Comparison of ENCODE assay signal across 30 cellular contexts in the genomic region with DNA sequence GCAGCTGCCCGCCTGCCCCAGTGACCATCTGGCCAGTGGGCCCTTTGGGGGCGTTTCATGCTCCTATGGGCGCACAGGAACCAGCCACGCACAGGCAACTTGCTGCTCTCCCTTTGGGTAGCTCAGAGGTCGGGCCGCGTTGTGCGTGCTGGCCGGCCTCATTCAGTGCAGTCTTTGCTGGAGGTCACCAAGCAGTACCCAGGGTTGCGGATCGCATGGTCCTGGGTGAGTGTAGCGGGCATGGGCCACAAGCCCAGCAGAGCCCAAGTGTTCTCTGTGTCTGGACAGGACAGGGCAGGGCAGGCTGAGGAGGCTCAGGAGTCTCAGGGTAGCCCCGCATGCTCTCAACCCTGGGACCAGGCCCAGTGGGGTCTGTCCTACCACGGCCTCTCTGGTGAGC. TPM values are rescaled to one million over a fixed set of nuclear protein-coding genes. Genes with fewer than 3 reads are reported as not detected.
DNase-seq lines count a peak whose midpoint lies in the region; ATAC-seq, FAIRE-seq and TF ChIP-seq lines count a peak whose summit lies in the region.
"Had no signal": no experiment of that assay in that cellular context is flagged by ENCODE, and none has a peak within 500 bp of the region (broad histone marks: within the 10 kb centered on the region; RNA-seq: fewer than 3 reads in every experiment).

No MANE protein-coding gene starts in this region.

- no peak for TF ChIP-seq POLR2A in GM12891 (IDR thresholded peaks at IDR 0.05; ENCODE audit: low read depth, low read length)

- FAIRE-seq in GM12891 (lab: Jason Lieb, UNC) = no peak
- FAIRE-seq: bronchial epithelial cell, colon, H1, islet of Langerhans, RCC 7860, TTC549 had no signal

- no peak for ATAC-seq in lower lobe of right lung
- ATAC-seq: activated CD4-positive, CD25-positive, alpha-beta regulatory T cell treated with anti-CD3 and anti-CD28 coated beads, Interleukin-2, amount 50 U/mL, for 24 hours; mucosa of descending colon; natural killer cell had no signal

- no peaks in the 10 kb centered on the region for H3K4me1 Mint-ChIP-seq in T-helper 2 cell treated with Interferon-gamma antibody and Interleukin-4, amounts not matched to agents 5 μg/mL and 100 μg/mL, for 36 hours (ENCODE audit: low read depth)
- H3K4me1 Mint-ChIP-seq: CD4-positive, alpha-beta memory T cell; natural killer cell had no signal

- H4K20me1 ChIP-seq in BLaER1 = no peaks in the 10 kb centered on the region; the same call in 1 of the 2 replicates

- no peak overlapping the region for H3K4me3 Mint-ChIP-seq in T-helper 2 cell treated with Interferon-gamma antibody and Interleukin-4, amounts not matched to agents 5 μg/mL and 100 μg/mL, for 36 hours
- H3K4me3 Mint-ChIP-seq: CD4-positive, alpha-beta memory T cell; natural killer cell had no signal

- DNase-seq in T-helper 2 cell treated with Interferon-gamma antibody and Interleukin-4, amounts not matched to agents 5 μg/mL and 100 μg/mL, for 36 hours (ENCODE audit: low spot score) = no peak
- no peak for DNase-seq in T-helper 2 cell
- peak; percentile 45 for DNase-seq in lower lobe of right lung
- DNase-seq in NCI-H1436 (lab: John Stamatoyannopoulos, UW) = no peak
- DNase-seq in GM12891 (ENCODE audit: insufficient read length, low spot score) = no peak
- no peak for DNase-seq in iPS-NIHi7 (ENCODE audit: extremely low spot score)
- DNase-seq: activated CD4-positive, alpha-beta T cell treated with anti-CD3 and anti-CD28 coated beads, Interleukin-2, amount 50 U/mL, for 4 hours; activated naive CD4-positive, alpha-beta T cell treated with anti-CD3 and anti-CD28 coated beads, Interleukin-2, amount 50 U/mL, for 16 hours; CD4-positive, alpha-beta memory T cell; effector memory CD4-positive, alpha-beta T cell; erythroblast; glutamatergic neuron; KBM-7; mucosa of descending colon; natural killer cell; NCI-H1092 treated with DMSO at 0.1 percent for 48 hours; NCI-H187; NCI-H2171; stimulated activated naive CD4-positive, alpha-beta T cell; testis had no signal

- H3K36me3 ChIP-seq in BLaER1 (peaks cover 92% of the 10 kb centered on the region), lower lobe of right lung (peaks cover 81% of the 10 kb centered on the region)

- H3K27me3 ChIP-seq in BLaER1 (no peaks in the 10 kb centered on the region), lower lobe of right lung (ENCODE audit: low read depth) (no peaks in the 10 kb centered on the region)
- H3K27me3 ChIP-seq: testis had no signal

- H3K4me2 ChIP-seq in BLaER1 = peak overlapping the region; percentile 74

- H3K4me1 ChIP-seq in BLaER1 = peaks cover 38% of the 10 kb centered on the region
- H3K4me1 ChIP-seq in lower lobe of right lung = no peaks in the 10 kb centered on the region

- no peaks in the 10 kb centered on the region for H3K9me3 Mint-ChIP-seq in T-helper 2 cell treated with Interferon-gamma antibody and Interleukin-4, amounts not matched to agents 5 μg/mL and 100 μg/mL, for 36 hours
- H3K9me3 Mint-ChIP-seq: CD4-positive, alpha-beta memory T cell; natural killer cell had no signal

- intact Hi-C loops in lower lobe of right lung (cut with DNase I) = no loop called here

- TF ChIP-seq CTCF in VCaP (conservative IDR thresholded peaks at IDR 0.05) (no peak), lower lobe of right lung (IDR thresholded peaks at IDR 0.05) (no peak)

- peaks cover 37% of the 10 kb centered on the region for H3K36me3 Mint-ChIP-seq in T-helper 2 cell treated with Interferon-gamma antibody and Interleukin-4, amounts not matched to agents 5 μg/mL and 100 μg/mL, for 36 hours (ENCODE audit: low read depth)
- H3K36me3 Mint-ChIP-seq: natural killer cell had no signal

- H3K27ac ChIP-seq in BLaER1 (peak overlapping the region; percentile 26; the same call in 1 of the 2 replicates), VCaP (peak overlapping the region; percentile 2; the same call in 1 of the 2 replicates), lower lobe of right lung (no peak overlapping the region)
- H3K27ac ChIP-seq: testis had no signal

- H3K27ac Mint-ChIP-seq in T-helper 2 cell treated with Interferon-gamma antibody and Interleukin-4, amounts not matched to agents 5 μg/mL and 100 μg/mL, for 36 hours = peak overlapping the region; percentile 41

- H3K9ac ChIP-seq in BLaER1 = no peak overlapping the region

- H3K4me3 ChIP-seq in BLaER1 (no peak overlapping the region), lower lobe of right lung (no peak overlapping the region)
- H3K4me3 ChIP-seq: lung, mucosa of descending colon, testis had no signal

- H3K9me3 ChIP-seq in BLaER1 = no peaks in the 10 kb centered on the region
- H3K9me3 ChIP-seq in lower lobe of right lung = no peaks in the 10 kb centered on the region
- H3K9me3 ChIP-seq: mucosa of descending colon, testis had no signal

- H3K27me3 Mint-ChIP-seq in T-helper 2 cell treated with Interferon-gamma antibody and Interleukin-4, amounts not matched to agents 5 μg/mL and 100 μg/mL, for 36 hours (ENCODE audit: low read depth) = no peaks in the 10 kb centered on the region
- H3K27me3 Mint-ChIP-seq: CD4-positive, alpha-beta memory T cell had no signal

TF ChIP-seq in GM12891, 5 proteins besides CTCF, POLR2A, EP300 and RAD21:
- TF ChIP-seq POLR2AphosphoS5 (IDR thresholded peaks at IDR 0.05; ENCODE audit: low read depth, low read length) = no peak
- no peak for TF ChIP-seq TAF1 (IDR thresholded peaks at IDR 0.05; ENCODE audit: low read depth, low read length)
- TF ChIP-seq PAX5 (IDR thresholded peaks at IDR 0.05; ENCODE audit: insufficient read depth, low read length, severe bottlenecking) = no peak
- no peak for TF ChIP-seq SPI1 (IDR thresholded peaks at IDR 0.05; ENCODE audit: low read depth, low read length)
- no peak for TF ChIP-seq POU2F2 (IDR thresholded peaks at IDR 0.05; ENCODE audit: low read depth, low read length)
TF ChIP-seq in GM12891: peak in this region for 0.

RNA-seq across cellular contexts. Expression of gene MRNIP, which starts 9.9 kb away (rescaled TPM):
- 25.0 TPM for total RNA-seq in lower lobe of right lung
- polyA plus RNA-seq in GM12891 (2012; ENCODE audit: low read depth, missing spikeins) = 17.9 TPM

RNA-seq across cellular contexts. Expression of gene TBC1D9B, which starts 39.2 kb away (rescaled TPM):
- 94.0 TPM for total RNA-seq in lower lobe of right lung
- 43.9 TPM for polyA plus RNA-seq in GM12891 (2012; ENCODE audit: low read depth, missing spikeins)

RNA-seq across cellular contexts. Expression of gene SQSTM1, which starts 47.8 kb away (rescaled TPM):
- 450 TPM for total RNA-seq in lower lobe of right lung
- polyA plus RNA-seq in GM12891 (2012; ENCODE audit: low read depth, missing spikeins) = 108 TPM
